1 cellular context compared by ENCODE assay signal in the genomic region with DNA sequence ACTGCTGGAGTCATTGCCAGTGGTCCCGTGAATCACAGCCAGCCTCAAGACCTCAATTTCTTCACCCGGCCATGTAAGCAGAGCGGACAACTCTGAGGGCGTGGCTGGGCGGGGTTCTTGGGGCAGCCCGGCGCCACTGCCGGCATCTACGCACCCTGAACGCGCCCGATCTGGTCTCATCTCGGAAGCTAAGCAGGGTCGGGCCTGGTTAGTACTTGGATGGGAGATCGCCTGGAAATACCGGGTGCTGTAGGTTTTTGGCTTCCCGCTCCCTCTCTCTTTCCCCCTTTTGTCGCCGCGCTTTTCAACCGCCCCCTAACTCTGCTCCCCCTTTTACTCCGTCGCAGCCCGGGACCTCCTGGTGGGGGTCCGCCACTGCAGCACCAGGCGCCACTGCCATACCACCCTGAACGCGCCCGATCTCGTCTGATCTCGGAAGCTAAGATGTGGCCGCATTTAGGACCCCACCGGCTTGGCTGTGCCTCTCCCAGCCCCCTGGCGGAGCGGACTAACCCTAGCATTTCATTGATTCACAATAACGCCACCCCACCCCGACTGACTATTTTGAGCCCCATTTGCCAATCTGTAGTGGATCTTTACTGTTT.
A peak's percentile ranks its signal among the peaks of the same experiment; 100 is the strongest.
TF ChIP-seq lines count a peak whose summit lies in the region.

No MANE protein-coding gene starts in this region.

TF ChIP-seq in K562, 482 proteins besides CTCF, POLR2A, EP300 and RAD21 (continued from another document and continues in another):
- TF ChIP-seq, protein P1, sequence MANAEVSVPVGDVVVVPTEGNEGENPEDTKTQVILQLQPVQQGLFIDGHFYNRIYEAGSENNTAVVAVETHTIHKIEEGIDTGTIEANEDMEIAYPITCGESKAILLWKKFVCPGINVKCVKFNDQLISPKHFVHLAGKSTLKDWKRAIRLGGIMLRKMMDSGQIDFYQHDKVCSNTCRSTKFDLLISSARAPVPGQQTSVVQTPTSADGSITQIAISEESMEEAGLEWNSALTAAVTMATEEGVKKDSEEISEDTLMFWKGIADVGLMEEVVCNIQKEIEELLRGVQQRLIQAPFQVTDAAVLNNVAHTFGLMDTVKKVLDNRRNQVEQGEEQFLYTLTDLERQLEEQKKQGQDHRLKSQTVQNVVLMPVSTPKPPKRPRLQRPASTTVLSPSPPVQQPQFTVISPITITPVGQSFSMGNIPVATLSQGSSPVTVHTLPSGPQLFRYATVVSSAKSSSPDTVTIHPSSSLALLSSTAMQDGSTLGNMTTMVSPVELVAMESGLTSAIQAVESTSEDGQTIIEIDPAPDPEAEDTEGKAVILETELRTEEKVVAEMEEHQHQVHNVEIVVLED (CRISPR knock-in tag; IDR thresholded peaks at IDR 0.05) = no peak
- TF ChIP-seq, protein P2, sequence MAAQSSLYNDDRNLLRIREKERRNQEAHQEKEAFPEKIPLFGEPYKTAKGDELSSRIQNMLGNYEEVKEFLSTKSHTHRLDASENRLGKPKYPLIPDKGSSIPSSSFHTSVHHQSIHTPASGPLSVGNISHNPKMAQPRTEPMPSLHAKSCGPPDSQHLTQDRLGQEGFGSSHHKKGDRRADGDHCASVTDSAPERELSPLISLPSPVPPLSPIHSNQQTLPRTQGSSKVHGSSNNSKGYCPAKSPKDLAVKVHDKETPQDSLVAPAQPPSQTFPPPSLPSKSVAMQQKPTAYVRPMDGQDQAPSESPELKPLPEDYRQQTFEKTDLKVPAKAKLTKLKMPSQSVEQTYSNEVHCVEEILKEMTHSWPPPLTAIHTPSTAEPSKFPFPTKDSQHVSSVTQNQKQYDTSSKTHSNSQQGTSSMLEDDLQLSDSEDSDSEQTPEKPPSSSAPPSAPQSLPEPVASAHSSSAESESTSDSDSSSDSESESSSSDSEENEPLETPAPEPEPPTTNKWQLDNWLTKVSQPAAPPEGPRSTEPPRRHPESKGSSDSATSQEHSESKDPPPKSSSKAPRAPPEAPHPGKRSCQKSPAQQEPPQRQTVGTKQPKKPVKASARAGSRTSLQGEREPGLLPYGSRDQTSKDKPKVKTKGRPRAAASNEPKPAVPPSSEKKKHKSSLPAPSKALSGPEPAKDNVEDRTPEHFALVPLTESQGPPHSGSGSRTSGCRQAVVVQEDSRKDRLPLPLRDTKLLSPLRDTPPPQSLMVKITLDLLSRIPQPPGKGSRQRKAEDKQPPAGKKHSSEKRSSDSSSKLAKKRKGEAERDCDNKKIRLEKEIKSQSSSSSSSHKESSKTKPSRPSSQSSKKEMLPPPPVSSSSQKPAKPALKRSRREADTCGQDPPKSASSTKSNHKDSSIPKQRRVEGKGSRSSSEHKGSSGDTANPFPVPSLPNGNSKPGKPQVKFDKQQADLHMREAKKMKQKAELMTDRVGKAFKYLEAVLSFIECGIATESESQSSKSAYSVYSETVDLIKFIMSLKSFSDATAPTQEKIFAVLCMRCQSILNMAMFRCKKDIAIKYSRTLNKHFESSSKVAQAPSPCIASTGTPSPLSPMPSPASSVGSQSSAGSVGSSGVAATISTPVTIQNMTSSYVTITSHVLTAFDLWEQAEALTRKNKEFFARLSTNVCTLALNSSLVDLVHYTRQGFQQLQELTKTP (IDR thresholded peaks at IDR 0.05; ENCODE audit: low read depth in 1 of 2, partially characterized antibody in 2 of 2) = peak; percentile 67 to 86
- TF ChIP-seq RFX1 (IDR thresholded peaks at IDR 0.05) (no peak), KDM1A (IDR thresholded peaks at IDR 0.05) (no peak), NONO (IDR thresholded peaks at IDR 0.05; ENCODE audit: low read depth in 2 of 2, low read length in 1 of 2) (no peak), HSF4 (CRISPR knock-in tag; IDR thresholded peaks at IDR 0.05; ENCODE audit: borderline replicate concordance) (no peak), RBM39 (optimal IDR thresholded peaks at IDR 0.05; ENCODE audit: low read depth, low read length) (peak; percentile 78), HDAC8 (tag; IDR thresholded peaks at IDR 0.05) (no peak; the same call in 1 of the 2 replicates), GATAD2B (IDR thresholded peaks at IDR 0.05; ENCODE audit: borderline replicate concordance) (peak; percentile 51; the same call in 1 of the 2 replicates), ZNF175 (CRISPR knock-in tag; IDR thresholded peaks at IDR 0.05; ENCODE audit: low read depth) (no peak), RBM14 (IDR thresholded peaks at IDR 0.05; ENCODE audit: borderline replicate concordance, insufficient read depth, low read depth, low read length) (no peak), GABPA (tag; conservative IDR thresholded peaks at IDR 0.05; ENCODE audit: low read depth) (no peak), OTX1 (CRISPR knock-in tag; IDR thresholded peaks at IDR 0.05) (peak; percentile 87), COPS2 (conservative IDR thresholded peaks at IDR 0.05) (no peak), CTBP1 (IDR thresholded peaks at IDR 0.05; ENCODE audit: borderline replicate concordance) (peak; percentile 93; the same call in 1 of the 2 replicates), POLR2AphosphoS5 (IDR thresholded peaks at IDR 0.05; ENCODE audit: control insufficient read depth, insufficient read depth, low read depth, low read length) (no peak), SRSF9 (IDR thresholded peaks at IDR 0.05; ENCODE audit: borderline replicate concordance, low read depth, low read length) (no peak), ZNF778 (CRISPR knock-in tag; IDR thresholded peaks at IDR 0.05) (no peak), ESRRB (CRISPR knock-in tag; IDR thresholded peaks at IDR 0.05; ENCODE audit: borderline replicate concordance) (no peak), TCF7L2 (IDR thresholded peaks at IDR 0.05; ENCODE audit: low read depth, low read length) (no peak), ZNF324 (CRISPR knock-in tag; IDR thresholded peaks at IDR 0.05) (no peak), ZC3H4 (CRISPR knock-in tag; IDR thresholded peaks at IDR 0.05; ENCODE audit: borderline replicate concordance) (no peak), GABPB1 (CRISPR knock-in tag; IDR thresholded peaks at IDR 0.05) (0 out of 2 replicates have a peak, but pooled peaks have one; percentile 59)
- TF ChIP-seq, protein P3, sequence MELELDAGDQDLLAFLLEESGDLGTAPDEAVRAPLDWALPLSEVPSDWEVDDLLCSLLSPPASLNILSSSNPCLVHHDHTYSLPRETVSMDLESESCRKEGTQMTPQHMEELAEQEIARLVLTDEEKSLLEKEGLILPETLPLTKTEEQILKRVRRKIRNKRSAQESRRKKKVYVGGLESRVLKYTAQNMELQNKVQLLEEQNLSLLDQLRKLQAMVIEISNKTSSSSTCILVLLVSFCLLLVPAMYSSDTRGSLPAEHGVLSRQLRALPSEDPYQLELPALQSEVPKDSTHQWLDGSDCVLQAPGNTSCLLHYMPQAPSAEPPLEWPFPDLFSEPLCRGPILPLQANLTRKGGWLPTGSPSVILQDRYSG (tag; conservative IDR thresholded peaks at IDR 0.05; ENCODE audit: low read depth) = no peak
- TF ChIP-seq, protein P4, sequence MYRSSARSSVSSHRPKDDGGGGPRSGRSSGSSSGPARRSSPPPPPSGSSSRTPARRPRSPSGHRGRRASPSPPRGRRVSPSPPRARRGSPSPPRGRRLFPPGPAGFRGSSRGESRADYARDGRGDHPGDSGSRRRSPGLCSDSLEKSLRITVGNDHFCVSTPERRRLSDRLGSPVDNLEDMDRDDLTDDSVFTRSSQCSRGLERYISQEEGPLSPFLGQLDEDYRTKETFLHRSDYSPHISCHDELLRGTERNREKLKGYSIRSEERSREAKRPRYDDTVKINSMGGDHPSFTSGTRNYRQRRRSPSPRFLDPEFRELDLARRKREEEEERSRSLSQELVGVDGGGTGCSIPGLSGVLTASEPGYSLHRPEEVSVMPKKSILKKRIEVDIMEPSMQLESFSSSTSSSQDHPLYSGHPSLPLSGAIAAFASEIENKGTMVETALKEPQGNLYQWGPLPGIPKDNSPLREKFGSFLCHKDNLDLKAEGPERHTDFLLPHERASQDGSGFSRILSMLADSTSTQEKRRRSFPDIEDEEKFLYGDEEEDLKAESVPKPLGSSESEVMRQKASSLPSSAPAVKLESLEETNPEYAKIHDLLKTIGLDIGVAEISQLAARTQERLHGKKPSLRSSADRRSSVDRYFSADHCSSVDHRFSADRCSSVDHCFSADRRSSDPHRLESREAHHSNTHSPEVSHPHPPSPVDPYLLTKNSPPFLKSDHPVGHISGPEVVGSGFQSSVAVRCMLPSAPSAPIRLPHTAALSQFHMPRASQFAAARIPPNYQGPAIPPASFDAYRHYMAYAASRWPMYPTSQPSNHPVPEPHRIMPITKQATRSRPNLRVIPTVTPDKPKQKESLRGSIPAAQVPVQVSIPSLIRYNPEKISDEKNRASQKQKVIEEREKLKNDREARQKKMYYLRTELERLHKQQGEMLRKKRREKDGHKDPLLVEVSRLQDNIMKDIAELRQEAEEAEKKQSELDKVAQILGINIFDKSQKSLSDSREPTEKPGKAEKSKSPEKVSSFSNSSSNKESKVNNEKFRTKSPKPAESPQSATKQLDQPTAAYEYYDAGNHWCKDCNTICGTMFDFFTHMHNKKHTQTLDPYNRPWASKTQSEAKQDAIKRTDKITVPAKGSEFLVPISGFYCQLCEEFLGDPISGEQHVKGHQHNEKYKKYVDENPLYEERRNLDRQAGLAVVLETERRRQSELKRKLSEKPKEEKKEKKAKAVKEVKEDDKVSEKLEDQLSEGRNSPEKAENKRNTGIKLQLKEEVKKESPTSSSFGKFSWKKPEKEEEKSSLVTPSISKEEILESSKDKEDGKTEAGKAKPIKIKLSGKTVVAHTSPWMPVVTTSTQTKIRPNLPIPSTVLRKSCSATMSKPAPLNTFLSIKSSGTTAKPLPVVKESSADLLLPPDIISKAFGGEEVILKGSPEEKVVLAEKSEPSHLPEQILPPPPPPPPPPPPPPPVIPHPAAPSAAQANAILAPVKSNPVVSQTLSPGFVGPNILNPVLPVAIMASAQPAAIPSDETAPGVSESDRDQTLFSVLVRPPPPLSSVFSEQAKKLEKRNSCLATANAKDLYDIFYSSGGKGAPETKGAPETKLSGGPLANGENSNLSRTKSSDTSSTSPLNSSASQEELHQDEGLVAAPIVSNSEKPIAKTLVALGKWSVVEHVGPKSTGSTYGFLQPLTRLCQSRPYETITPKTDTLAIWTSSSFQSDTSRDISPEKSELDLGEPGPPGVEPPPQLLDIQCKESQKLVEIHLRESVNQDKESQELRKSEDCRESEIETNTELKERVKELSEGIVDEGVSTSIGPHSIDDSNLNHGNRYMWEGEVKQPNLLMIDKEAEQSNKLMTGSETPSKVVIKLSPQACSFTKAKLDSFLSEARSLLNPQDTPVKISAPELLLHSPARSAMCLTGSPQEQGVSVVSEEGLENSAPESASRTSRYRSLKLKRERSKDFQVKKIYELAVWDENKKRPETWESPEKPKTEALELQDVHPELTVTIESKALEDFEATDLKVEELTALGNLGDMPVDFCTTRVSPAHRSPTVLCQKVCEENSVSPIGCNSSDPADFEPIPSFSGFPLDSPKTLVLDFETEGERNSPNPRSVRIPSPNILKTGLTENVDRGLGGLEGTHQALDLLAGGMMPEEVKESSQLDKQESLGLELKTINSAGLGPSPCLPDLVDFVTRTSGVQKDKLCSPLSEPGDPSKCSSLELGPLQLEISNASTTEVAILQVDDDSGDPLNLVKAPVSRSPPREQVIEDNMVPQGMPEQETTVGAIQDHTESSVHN (IDR thresholded peaks at IDR 0.05; ENCODE audit: borderline replicate concordance in 1 of 2, low read depth in 1 of 2) = peak in 1 of 2 experiments; percentile 71; a peak in 2 of 4 replicates
- TF ChIP-seq, protein P5, sequence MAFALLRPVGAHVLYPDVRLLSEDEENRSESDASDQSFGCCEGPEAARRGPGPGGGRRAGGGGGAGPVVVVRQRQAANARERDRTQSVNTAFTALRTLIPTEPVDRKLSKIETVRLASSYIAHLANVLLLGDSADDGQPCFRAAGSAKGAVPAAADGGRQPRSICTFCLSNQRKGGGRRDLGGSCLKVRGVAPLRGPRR (CRISPR knock-in tag; IDR thresholded peaks at IDR 0.05) = no peak
- TF ChIP-seq, protein P6, sequence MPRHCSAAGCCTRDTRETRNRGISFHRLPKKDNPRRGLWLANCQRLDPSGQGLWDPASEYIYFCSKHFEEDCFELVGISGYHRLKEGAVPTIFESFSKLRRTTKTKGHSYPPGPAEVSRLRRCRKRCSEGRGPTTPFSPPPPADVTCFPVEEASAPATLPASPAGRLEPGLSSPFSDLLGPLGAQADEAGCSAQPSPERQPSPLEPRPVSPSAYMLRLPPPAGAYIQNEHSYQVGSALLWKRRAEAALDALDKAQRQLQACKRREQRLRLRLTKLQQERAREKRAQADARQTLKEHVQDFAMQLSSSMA (CRISPR knock-in tag; IDR thresholded peaks at IDR 0.05) = no peak
- TF ChIP-seq, protein P7, sequence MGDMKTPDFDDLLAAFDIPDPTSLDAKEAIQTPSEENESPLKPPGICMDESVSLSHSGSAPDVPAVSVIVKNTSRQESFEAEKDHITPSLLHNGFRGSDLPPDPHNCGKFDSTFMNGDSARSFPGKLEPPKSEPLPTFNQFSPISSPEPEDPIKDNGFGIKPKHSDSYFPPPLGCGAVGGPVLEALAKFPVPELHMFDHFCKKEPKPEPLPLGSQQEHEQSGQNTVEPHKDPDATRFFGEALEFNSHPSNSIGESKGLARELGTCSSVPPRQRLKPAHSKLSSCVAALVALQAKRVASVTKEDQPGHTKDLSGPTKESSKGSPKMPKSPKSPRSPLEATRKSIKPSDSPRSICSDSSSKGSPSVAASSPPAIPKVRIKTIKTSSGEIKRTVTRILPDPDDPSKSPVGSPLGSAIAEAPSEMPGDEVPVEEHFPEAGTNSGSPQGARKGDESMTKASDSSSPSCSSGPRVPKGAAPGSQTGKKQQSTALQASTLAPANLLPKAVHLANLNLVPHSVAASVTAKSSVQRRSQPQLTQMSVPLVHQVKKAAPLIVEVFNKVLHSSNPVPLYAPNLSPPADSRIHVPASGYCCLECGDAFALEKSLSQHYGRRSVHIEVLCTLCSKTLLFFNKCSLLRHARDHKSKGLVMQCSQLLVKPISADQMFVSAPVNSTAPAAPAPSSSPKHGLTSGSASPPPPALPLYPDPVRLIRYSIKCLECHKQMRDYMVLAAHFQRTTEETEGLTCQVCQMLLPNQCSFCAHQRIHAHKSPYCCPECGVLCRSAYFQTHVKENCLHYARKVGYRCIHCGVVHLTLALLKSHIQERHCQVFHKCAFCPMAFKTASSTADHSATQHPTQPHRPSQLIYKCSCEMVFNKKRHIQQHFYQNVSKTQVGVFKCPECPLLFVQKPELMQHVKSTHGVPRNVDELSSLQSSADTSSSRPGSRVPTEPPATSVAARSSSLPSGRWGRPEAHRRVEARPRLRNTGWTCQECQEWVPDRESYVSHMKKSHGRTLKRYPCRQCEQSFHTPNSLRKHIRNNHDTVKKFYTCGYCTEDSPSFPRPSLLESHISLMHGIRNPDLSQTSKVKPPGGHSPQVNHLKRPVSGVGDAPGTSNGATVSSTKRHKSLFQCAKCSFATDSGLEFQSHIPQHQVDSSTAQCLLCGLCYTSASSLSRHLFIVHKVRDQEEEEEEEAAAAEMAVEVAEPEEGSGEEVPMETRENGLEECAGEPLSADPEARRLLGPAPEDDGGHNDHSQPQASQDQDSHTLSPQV (IDR thresholded peaks at IDR 0.05) = 0 out of 2 replicates have a peak, but pooled peaks have one; percentile 28
- TF ChIP-seq, protein P8, sequence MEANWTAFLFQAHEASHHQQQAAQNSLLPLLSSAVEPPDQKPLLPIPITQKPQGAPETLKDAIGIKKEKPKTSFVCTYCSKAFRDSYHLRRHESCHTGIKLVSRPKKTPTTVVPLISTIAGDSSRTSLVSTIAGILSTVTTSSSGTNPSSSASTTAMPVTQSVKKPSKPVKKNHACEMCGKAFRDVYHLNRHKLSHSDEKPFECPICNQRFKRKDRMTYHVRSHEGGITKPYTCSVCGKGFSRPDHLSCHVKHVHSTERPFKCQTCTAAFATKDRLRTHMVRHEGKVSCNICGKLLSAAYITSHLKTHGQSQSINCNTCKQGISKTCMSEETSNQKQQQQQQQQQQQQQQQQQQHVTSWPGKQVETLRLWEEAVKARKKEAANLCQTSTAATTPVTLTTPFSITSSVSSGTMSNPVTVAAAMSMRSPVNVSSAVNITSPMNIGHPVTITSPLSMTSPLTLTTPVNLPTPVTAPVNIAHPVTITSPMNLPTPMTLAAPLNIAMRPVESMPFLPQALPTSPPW (CRISPR knock-in tag; IDR thresholded peaks at IDR 0.05) = peak; percentile 53; the same call in 1 of the 2 replicates
